Comparison of ENCODE assay signal across 9 cellular contexts in the genomic region with DNA sequence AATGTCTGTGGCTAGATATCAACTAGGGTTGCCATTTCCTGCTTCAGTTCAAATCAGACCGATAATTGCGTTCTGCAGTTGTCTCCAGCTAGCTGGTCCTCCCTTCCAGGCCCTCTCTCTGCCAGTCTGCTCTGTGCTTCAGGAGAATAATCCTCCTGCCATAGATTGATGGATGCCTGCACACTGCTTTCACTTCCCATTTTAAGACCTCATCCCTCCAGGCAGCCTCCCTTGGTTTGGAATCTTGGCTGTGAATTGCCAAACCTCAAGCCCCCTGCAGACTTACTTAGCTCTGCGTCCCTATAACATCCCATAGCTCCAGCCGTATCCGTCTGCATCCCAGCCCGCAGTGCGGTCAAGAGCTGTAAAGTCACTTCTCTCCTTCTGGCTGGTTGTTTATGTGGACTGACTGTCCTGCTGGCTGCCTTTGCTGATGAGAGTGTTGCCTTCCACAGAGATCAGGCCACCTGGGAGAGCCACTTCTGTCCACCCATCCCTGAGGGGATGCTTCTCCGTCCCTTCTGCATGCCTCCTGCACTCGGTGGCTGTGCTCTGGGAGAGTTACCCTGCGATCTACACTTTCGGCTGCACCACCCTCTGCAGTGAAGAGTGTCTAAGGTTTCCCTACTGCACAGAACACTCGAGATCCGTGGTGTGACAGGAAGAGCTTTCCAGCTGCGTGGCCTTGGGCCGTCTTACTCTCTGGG. TPM values are rescaled to one million over a fixed set of nuclear protein-coding genes. Genes with fewer than 3 reads are reported as not detected.
DNase-seq lines count a peak whose midpoint lies in the region; ATAC-seq and TF ChIP-seq lines count a peak whose summit lies in the region.
"Had no signal": no experiment of that assay in that cellular context is flagged by ENCODE, and none has a peak within 500 bp of the region (broad histone marks: within the 10 kb centered on the region; RNA-seq: fewer than 3 reads in every experiment).

No MANE protein-coding gene starts in this region.

- no peak for TF ChIP-seq EP300 in transverse colon (IDR thresholded peaks at IDR 0.05; ENCODE audit: low read depth)

- no peak overlapping the region for H3K4me3 ChIP-seq in heart left ventricle
- no peak overlapping the region for H3K4me3 ChIP-seq in transverse colon
- no peak overlapping the region for H3K4me3 ChIP-seq in testis

- ATAC-seq in heart left ventricle (no peak), Right ventricle myocardium superior (ENCODE audit: poor library complexity) (no peak), T-helper 17 cell (no peak), HG02970 (IDR thresholded peaks at IDR 0.05; ENCODE audit: low FRiP score, unreplicated experiment) (no peak)

- no peaks in the 10 kb centered on the region for H3K27me3 ChIP-seq in heart left ventricle
- no peaks in the 10 kb centered on the region for H3K27me3 ChIP-seq in transverse colon
- H3K27me3 ChIP-seq in testis = no peaks in the 10 kb centered on the region

- no peaks in the 10 kb centered on the region for H3K27me3 Mint-ChIP-seq in T-helper 17 cell

- 60 to 67% (median 62%) methylated on average over 15 of the region's 15 CpGs for WGBS in heart left ventricle, 4 donors
- 60 to 84% methylated on average over 1 to 15 of the region's 15 CpGs for WGBS in transverse colon (ENCODE audit: low coverage in 1 of 2), 2 donors
- WGBS in testis, 2 donors = 80 to 88% methylated on average over 15 of the region's 15 CpGs

- in situ Hi-C loops in transverse colon (cut with MboI; ENCODE audit: low pct_ligation_motif_present in 1 of 4, low pct_unique_long_range_greater_than_20kb in 1 of 4, low sequenced_read_pairs in 3 of 4) = no loop called here

- H3K9me3 ChIP-seq in heart left ventricle (no peaks in the 10 kb centered on the region), T-helper 17 cell (ENCODE audit: control insufficient read depth, low read length, poor library complexity, severe bottlenecking) (no peaks in the 10 kb centered on the region), transverse colon (no peaks in the 10 kb centered on the region), testis (no peaks in the 10 kb centered on the region)

- TF ChIP-seq CTCF in heart left ventricle (IDR thresholded peaks at IDR 0.05) (no peak), transverse colon (IDR thresholded peaks at IDR 0.05) (no peak), testis (IDR thresholded peaks at IDR 0.05) (no peak)

- H3K4me3 Mint-ChIP-seq in T-helper 17 cell = peak overlapping the region; percentile 79

- H3K4me1 ChIP-seq in heart left ventricle (peaks cover 0 to 96% (median 86%) of the 10 kb centered on the region in 12 donors), transverse colon (peaks cover 49 to 84% (median 68%) of the 10 kb centered on the region in 4 donors), testis (peaks cover 22% of the 10 kb centered on the region)

- DNase-seq in heart left ventricle (no peak), Right ventricle myocardium superior (no peak), T-helper 17 cell (no peak), islet precursor cell (peak; percentile 85), transverse colon (no peak), testis (no peak), HK-2 (ENCODE audit: unreplicated experiment) (no peak)
- DNase-seq: NCI-H82 had no signal

- H3K36me3 Mint-ChIP-seq in T-helper 17 cell (ENCODE audit: low read depth) = no peaks in the 10 kb centered on the region

- no peak for TF ChIP-seq POLR2A in heart left ventricle (IDR thresholded peaks at IDR 0.05)
- no peak for TF ChIP-seq POLR2A in transverse colon (IDR thresholded peaks at IDR 0.05)
- no peak for TF ChIP-seq POLR2A in testis (IDR thresholded peaks at IDR 0.05)

- no peak overlapping the region for H3K27ac Mint-ChIP-seq in T-helper 17 cell

- H3K36me3 ChIP-seq in heart left ventricle = no peaks in the 10 kb centered on the region
- H3K36me3 ChIP-seq in transverse colon = no peaks in the 10 kb centered on the region
- H3K36me3 ChIP-seq in testis (ENCODE audit: low read depth, missing control alignments) = no peaks in the 10 kb centered on the region

- H3K27ac ChIP-seq in heart left ventricle = peak overlapping the region; percentile 67 to 96 (median 86)
- peak overlapping the region; percentile 88 to 94 (median 91) for H3K27ac ChIP-seq in transverse colon
- H3K27ac ChIP-seq in testis = no peak overlapping the region

- H3K4me1 Mint-ChIP-seq in T-helper 17 cell = peaks cover 74% of the 10 kb centered on the region

- intact Hi-C loops in heart left ventricle (cut with DNase I) = loop anchor here in 3 of 10 donors (5.0 to 10.0 kb wide), 4 partner anchors 107 to 857 kb away; no protein-coding TSS in a partner anchor
- intact Hi-C loops in Right ventricle myocardium superior (cut with DNase I) = no loop called here
- intact Hi-C loops in transverse colon (cut with DNase I; ENCODE audit: low total_unique reads) = no loop called here
- intact Hi-C loops in testis (cut with DNase I; ENCODE audit: low total_unique reads) = no loop called here

RNA-seq across cellular contexts. Expression of a gene that starts 22.4 kb away (rescaled TPM):
- total RNA-seq in heart left ventricle (100 to 1,000 TPM in 1 of 9 donors, 10 to 100 TPM in 8; 22.6 to 106 (median 52.2) TPM), Right ventricle myocardium superior (60.2 TPM), T-helper 17 cell (1,000 to 10,000 TPM; 1,918 to 2,317 TPM), transverse colon (100 to 1,000 TPM; 140 to 304 (median 291) TPM), testis (10 to 100 TPM; 30.8 to 35.7 TPM)
- polyA plus RNA-seq in heart left ventricle (10 to 100 TPM; 15.2 to 66.2 TPM), testis (ENCODE audit: insufficient read depth, low read depth, low replicate concordance) (41.5 TPM)

Comparison
In these comparisons a context has a peak if more than half of its experiments do, and no peak if none do; other contexts are left out.
1. H3K27ac ChIP-seq: peak in heart left ventricle (12 of 12) and transverse colon (4 of 4); none in testis (0 of 2).
2. RNA of a gene that starts 22.4 kb away (total RNA-seq): 1,918 to 2,317 TPM in T-helper 17 cell; 140 to 304 TPM in transverse colon, 60.2 TPM in Right ventricle myocardium superior (single experiment), 22.6 to 106 TPM in heart left ventricle and 30.8 to 35.7 TPM in testis; every median in the first group is over 4 times any median in the second.